ENCODE assay signal across 25 cellular contexts in genomic region chr17:65567566-65567965, GRCh38.
"Had no signal": no experiment of that assay in that cellular context is flagged by ENCODE, and none has a peak within 500 bp of the region (broad histone marks: within the 10 kb centered on the region; RNA-seq: fewer than 3 reads in every experiment).

No MANE protein-coding gene starts in this region.

- H3K9me3 ChIP-seq: esophagus muscularis mucosa, gastroesophageal sphincter, heart left ventricle, pancreas, right lobe of liver, stomach, thyroid gland had no signal

- H3K4me3 ChIP-seq: dorsolateral prefrontal cortex, esophagus muscularis mucosa, gastroesophageal sphincter, heart left ventricle, hepatocyte, lung, pancreas, right lobe of liver, stomach, thyroid gland had no signal

- H3K4me2 ChIP-seq: hepatocyte had no signal

- H3K36me3 ChIP-seq: esophagus muscularis mucosa, gastroesophageal sphincter, heart left ventricle, pancreas, right lobe of liver, stomach, thyroid gland had no signal

- H3K4me1 ChIP-seq: foreskin keratinocyte, right lobe of liver, thyroid gland had no signal

- H3K79me2 ChIP-seq: hepatocyte had no signal

- H3K27ac Mint-ChIP-seq: nephron progenitor cell had no signal

- DNase-seq: cerebellar nuclear complex; dorsolateral prefrontal cortex; effector CD4-positive, alpha-beta T cell; foreskin keratinocyte; heart left ventricle; kidney; midbrain; naive thymus-derived CD8-positive, alpha-beta T cell; nephron progenitor cell; retina; right lobe of liver; small intestine; stimulated activated CD4-positive, alpha-beta T cell treated with anti-CD3 and anti-CD28 coated beads, Interleukin-15, amount 100 ng/mL, for 24 hours; stimulated activated CD4-positive, alpha-beta T cell treated with anti-CD3 and anti-CD28 coated beads, Interleukin-2, amount 100 ng/mL, for 48 hours; stimulated activated naive CD4-positive, alpha-beta T cell treated with Interleukin-2 at 50 U/mL for 16 hours; stomach; thyroid gland had no signal

- H3K27ac ChIP-seq: dorsolateral prefrontal cortex, esophagus muscularis mucosa, foreskin keratinocyte, gastroesophageal sphincter, heart left ventricle, hepatocyte, pancreas, right lobe of liver, stomach, thyroid gland had no signal

- FAIRE-seq: endothelial cell of umbilical vein, kidney, pancreas, small intestine had no signal

- H3K36me3 Mint-ChIP-seq: naive thymus-derived CD8-positive, alpha-beta T cell; type B pancreatic cell had no signal

- H3K9me3 Mint-ChIP-seq: naive thymus-derived CD8-positive, alpha-beta T cell; nephron progenitor cell; type B pancreatic cell had no signal

- H3K27me3 Mint-ChIP-seq: type B pancreatic cell had no signal

- H3K27me3 ChIP-seq: dorsolateral prefrontal cortex, esophagus muscularis mucosa, gastroesophageal sphincter, heart left ventricle, hepatocyte, pancreas, right lobe of liver, stomach, thyroid gland had no signal

- H3K4me3 Mint-ChIP-seq: naive thymus-derived CD8-positive, alpha-beta T cell; nephron progenitor cell; type B pancreatic cell had no signal

- H2AFZ ChIP-seq: hepatocyte had no signal

- ATAC-seq: foreskin keratinocyte; gastroesophageal sphincter; heart left ventricle; left lobe of liver; naive thymus-derived CD8-positive, alpha-beta T cell; pancreas; right lobe of liver had no signal
